1 cellular context compared by ENCODE assay signal in genomic region chr16:88743693-88744519, GRCh38.
TF ChIP-seq lines count a peak whose summit lies in the region.

No MANE protein-coding gene starts in this region.

TF ChIP-seq in K562, 482 proteins besides CTCF, POLR2A, EP300 and RAD21 (continued from another document and continues in another):
- no peak for TF ChIP-seq ZNF830 (CRISPR knock-in tag; IDR thresholded peaks at IDR 0.05)
- TF ChIP-seq JUN (IDR thresholded peaks at IDR 0.05; ENCODE audit: borderline replicate concordance, low read depth, low read length): no peak
- no peak for TF ChIP-seq JUN (CRISPR knock-in tag; IDR thresholded peaks at IDR 0.05; ENCODE audit: borderline replicate concordance)
- TF ChIP-seq SMARCE1 (IDR thresholded peaks at IDR 0.05): no peak
- TF ChIP-seq POLR2G (IDR thresholded peaks at IDR 0.05; ENCODE audit: low read depth, low read length): peak; percentile 46
- TF ChIP-seq CCNT2 (IDR thresholded peaks at IDR 0.05; ENCODE audit: borderline replicate concordance, extremely low read depth, insufficient read length, low read depth, low read length): no peak
- no peak for TF ChIP-seq MYBL2 (IDR thresholded peaks at IDR 0.05; ENCODE audit: low read depth)
- no peak for TF ChIP-seq MYBL2 (CRISPR knock-in tag; IDR thresholded peaks at IDR 0.05; ENCODE audit: borderline replicate concordance)
- TF ChIP-seq, protein P1, sequence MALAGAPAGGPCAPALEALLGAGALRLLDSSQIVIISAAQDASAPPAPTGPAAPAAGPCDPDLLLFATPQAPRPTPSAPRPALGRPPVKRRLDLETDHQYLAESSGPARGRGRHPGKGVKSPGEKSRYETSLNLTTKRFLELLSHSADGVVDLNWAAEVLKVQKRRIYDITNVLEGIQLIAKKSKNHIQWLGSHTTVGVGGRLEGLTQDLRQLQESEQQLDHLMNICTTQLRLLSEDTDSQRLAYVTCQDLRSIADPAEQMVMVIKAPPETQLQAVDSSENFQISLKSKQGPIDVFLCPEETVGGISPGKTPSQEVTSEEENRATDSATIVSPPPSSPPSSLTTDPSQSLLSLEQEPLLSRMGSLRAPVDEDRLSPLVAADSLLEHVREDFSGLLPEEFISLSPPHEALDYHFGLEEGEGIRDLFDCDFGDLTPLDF (CRISPR knock-in tag; IDR thresholded peaks at IDR 0.05): no peak
- TF ChIP-seq FOSL1 (tag; conservative IDR thresholded peaks at IDR 0.05): no peak
- TF ChIP-seq ZNF707 (CRISPR knock-in tag; conservative IDR thresholded peaks at IDR 0.05): no peak
- no peak for TF ChIP-seq EWSR1 (IDR thresholded peaks at IDR 0.05; ENCODE audit: borderline replicate concordance, low read depth, partially characterized antibody)
- TF ChIP-seq GATA2 (CRISPR knock-in tag; IDR thresholded peaks at IDR 0.05): no peak
- TF ChIP-seq ZNF316 (IDR thresholded peaks at IDR 0.05): no peak
- no peak for TF ChIP-seq RBM39 (optimal IDR thresholded peaks at IDR 0.05; ENCODE audit: low read depth, low read length)
- peak; percentile 8 for TF ChIP-seq PCBP1 (IDR thresholded peaks at IDR 0.05; ENCODE audit: low read depth, low read length, poor library complexity, severe bottlenecking)
- TF ChIP-seq ARHGAP35 (IDR thresholded peaks at IDR 0.05; ENCODE audit: partially characterized antibody): no peak
- TF ChIP-seq TARDBP (IDR thresholded peaks at IDR 0.05): no peak
- TF ChIP-seq TEAD1 (CRISPR knock-in tag; IDR thresholded peaks at IDR 0.05): peak in 1 of 2 experiments; percentile 66; a peak in 1 of 4 replicates
- TF ChIP-seq ATF6 (CRISPR knock-in tag; IDR thresholded peaks at IDR 0.05): no peak
- no peak for TF ChIP-seq TAF15 (IDR thresholded peaks at IDR 0.05; ENCODE audit: low read depth, low read length)
- TF ChIP-seq, protein P2, sequence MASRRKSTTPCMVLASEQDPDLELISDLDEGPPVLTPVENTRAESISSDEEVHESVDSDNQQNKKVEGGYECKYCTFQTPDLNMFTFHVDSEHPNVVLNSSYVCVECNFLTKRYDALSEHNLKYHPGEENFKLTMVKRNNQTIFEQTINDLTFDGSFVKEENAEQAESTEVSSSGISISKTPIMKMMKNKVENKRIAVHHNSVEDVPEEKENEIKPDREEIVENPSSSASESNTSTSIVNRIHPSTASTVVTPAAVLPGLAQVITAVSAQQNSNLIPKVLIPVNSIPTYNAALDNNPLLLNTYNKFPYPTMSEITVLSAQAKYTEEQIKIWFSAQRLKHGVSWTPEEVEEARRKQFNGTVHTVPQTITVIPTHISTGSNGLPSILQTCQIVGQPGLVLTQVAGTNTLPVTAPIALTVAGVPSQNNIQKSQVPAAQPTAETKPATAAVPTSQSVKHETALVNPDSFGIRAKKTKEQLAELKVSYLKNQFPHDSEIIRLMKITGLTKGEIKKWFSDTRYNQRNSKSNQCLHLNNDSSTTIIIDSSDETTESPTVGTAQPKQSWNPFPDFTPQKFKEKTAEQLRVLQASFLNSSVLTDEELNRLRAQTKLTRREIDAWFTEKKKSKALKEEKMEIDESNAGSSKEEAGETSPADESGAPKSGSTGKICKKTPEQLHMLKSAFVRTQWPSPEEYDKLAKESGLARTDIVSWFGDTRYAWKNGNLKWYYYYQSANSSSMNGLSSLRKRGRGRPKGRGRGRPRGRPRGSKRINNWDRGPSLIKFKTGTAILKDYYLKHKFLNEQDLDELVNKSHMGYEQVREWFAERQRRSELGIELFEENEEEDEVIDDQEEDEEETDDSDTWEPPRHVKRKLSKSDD (conservative IDR thresholded peaks at IDR 0.05; ENCODE audit: low read length): no peak; the same call in 1 of the 2 replicates
- TF ChIP-seq, protein P3, sequence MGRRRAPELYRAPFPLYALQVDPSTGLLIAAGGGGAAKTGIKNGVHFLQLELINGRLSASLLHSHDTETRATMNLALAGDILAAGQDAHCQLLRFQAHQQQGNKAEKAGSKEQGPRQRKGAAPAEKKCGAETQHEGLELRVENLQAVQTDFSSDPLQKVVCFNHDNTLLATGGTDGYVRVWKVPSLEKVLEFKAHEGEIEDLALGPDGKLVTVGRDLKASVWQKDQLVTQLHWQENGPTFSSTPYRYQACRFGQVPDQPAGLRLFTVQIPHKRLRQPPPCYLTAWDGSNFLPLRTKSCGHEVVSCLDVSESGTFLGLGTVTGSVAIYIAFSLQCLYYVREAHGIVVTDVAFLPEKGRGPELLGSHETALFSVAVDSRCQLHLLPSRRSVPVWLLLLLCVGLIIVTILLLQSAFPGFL (CRISPR knock-in tag; IDR thresholded peaks at IDR 0.05): no peak
- TF ChIP-seq, protein P4, sequence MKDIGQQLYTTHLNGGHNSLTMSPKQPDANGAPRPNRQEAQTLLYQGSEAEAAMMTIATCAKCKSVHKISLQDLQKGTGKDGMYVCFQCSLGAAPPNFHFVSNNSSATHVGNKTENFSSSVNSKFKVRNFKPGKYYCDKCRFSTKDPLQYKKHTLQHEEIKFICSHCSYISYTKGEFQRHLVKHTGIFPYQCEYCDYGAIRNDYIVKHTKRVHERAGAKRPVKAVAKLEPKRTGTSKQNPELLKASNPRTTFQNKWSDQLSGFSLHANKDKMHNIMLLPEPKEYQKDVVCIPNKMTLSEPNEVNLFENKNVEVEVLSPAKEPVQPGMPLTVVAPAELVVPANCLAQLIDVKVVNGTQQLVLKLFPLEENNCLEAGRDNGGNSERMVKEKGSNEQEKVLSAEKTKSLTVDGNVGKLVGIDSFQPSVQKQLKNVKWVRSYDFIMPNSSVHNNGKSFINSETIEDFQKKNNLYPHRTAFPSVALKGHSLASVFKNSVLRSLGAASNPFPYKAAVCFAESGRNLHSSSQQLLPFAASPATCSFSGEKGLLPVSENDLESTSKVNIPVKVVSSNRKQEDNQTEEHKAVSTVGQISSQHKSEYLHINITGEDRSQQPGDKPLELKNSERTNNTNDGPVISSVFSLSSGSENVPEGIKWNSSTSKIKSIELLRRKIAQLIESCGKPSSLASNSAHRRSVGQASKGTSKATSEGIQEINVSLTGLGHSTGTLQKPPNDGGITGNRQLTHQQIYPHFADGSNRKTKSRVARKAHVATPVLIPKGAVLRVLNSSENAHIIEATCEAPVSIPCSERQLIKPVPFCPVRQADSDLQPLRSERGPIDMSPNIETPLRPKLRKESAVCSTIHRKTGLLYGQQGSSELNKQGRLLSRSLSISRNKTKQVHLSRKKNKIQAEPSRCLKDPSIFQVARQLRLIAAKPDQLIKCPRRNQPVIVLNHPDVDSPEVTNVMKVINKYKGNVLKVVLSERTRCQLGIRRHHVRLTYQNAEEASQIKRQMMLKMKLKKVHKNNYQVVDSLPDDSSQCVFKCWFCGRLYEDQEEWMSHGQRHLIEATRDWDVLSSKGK (CRISPR knock-in tag; IDR thresholded peaks at IDR 0.05): no peak
- TF ChIP-seq ETV6 (IDR thresholded peaks at IDR 0.05; ENCODE audit: borderline replicate concordance in 1 of 2, low read depth in 2 of 2, low read length in 1 of 2): no peak
- no peak for TF ChIP-seq ETV6 (CRISPR knock-in tag; IDR thresholded peaks at IDR 0.05; ENCODE audit: borderline replicate concordance)
- no peak for TF ChIP-seq ARID2 (IDR thresholded peaks at IDR 0.05)
- no peak for TF ChIP-seq YBX1 (IDR thresholded peaks at IDR 0.05)
- TF ChIP-seq JUND (IDR thresholded peaks at IDR 0.05; ENCODE audit: borderline replicate concordance, low read depth, low read length): 0 out of 2 replicates have a peak, but pooled peaks have one; percentile 19
- TF ChIP-seq JUND (tag; IDR thresholded peaks at IDR 0.05; ENCODE audit: borderline replicate concordance, low read depth, low read length): peak; percentile 19; the same call in 1 of the 3 replicates
- TF ChIP-seq ZC3H11A (IDR thresholded peaks at IDR 0.05; ENCODE audit: low read depth, low read length): no peak
- TF ChIP-seq, protein P5, sequence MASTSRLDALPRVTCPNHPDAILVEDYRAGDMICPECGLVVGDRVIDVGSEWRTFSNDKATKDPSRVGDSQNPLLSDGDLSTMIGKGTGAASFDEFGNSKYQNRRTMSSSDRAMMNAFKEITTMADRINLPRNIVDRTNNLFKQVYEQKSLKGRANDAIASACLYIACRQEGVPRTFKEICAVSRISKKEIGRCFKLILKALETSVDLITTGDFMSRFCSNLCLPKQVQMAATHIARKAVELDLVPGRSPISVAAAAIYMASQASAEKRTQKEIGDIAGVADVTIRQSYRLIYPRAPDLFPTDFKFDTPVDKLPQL (IDR thresholded peaks at IDR 0.05; ENCODE audit: extremely low read depth, insufficient read length): no peak
- no peak for TF ChIP-seq EGR1 (conservative IDR thresholded peaks at IDR 0.05)
- TF ChIP-seq CTBP1 (IDR thresholded peaks at IDR 0.05; ENCODE audit: borderline replicate concordance): peak; percentile 62; the same call in 1 of the 2 replicates
- TF ChIP-seq MEF2A (IDR thresholded peaks at IDR 0.05; ENCODE audit: control insufficient read depth, low read depth, low read length): no peak
- TF ChIP-seq CREB1 (IDR thresholded peaks at IDR 0.05): no peak
- TF ChIP-seq CREB1 (CRISPR knock-in tag; IDR thresholded peaks at IDR 0.05): no peak
- TF ChIP-seq CBX1 (IDR thresholded peaks at IDR 0.05; ENCODE audit: low read depth): no peak
- TF ChIP-seq EHMT2 (IDR thresholded peaks at IDR 0.05): no peak
- TF ChIP-seq, protein P6, sequence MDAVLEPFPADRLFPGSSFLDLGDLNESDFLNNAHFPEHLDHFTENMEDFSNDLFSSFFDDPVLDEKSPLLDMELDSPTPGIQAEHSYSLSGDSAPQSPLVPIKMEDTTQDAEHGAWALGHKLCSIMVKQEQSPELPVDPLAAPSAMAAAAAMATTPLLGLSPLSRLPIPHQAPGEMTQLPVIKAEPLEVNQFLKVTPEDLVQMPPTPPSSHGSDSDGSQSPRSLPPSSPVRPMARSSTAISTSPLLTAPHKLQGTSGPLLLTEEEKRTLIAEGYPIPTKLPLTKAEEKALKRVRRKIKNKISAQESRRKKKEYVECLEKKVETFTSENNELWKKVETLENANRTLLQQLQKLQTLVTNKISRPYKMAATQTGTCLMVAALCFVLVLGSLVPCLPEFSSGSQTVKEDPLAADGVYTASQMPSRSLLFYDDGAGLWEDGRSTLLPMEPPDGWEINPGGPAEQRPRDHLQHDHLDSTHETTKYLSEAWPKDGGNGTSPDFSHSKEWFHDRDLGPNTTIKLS (IDR thresholded peaks at IDR 0.05; ENCODE audit: borderline replicate concordance, low read depth): no peak
- no peak for TF ChIP-seq SMARCC2 (IDR thresholded peaks at IDR 0.05; ENCODE audit: low read depth)
- TF ChIP-seq FIP1L1 (IDR thresholded peaks at IDR 0.05; ENCODE audit: low read depth, low read length, poor library complexity, severe bottlenecking): no peak
- TF ChIP-seq KLF13 (tag; IDR thresholded peaks at IDR 0.05; ENCODE audit: borderline replicate concordance, low read depth): no peak
- TF ChIP-seq POLR2B (IDR thresholded peaks at IDR 0.05; ENCODE audit: low read depth, partially characterized antibody): no peak
- TF ChIP-seq, protein P7, sequence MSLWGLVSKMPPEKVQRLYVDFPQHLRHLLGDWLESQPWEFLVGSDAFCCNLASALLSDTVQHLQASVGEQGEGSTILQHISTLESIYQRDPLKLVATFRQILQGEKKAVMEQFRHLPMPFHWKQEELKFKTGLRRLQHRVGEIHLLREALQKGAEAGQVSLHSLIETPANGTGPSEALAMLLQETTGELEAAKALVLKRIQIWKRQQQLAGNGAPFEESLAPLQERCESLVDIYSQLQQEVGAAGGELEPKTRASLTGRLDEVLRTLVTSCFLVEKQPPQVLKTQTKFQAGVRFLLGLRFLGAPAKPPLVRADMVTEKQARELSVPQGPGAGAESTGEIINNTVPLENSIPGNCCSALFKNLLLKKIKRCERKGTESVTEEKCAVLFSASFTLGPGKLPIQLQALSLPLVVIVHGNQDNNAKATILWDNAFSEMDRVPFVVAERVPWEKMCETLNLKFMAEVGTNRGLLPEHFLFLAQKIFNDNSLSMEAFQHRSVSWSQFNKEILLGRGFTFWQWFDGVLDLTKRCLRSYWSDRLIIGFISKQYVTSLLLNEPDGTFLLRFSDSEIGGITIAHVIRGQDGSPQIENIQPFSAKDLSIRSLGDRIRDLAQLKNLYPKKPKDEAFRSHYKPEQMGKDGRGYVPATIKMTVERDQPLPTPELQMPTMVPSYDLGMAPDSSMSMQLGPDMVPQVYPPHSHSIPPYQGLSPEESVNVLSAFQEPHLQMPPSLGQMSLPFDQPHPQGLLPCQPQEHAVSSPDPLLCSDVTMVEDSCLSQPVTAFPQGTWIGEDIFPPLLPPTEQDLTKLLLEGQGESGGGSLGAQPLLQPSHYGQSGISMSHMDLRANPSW (CRISPR knock-in tag; IDR thresholded peaks at IDR 0.05): peak; percentile 57; the same call in 1 of the 2 replicates
- no peak for TF ChIP-seq RFX1 (IDR thresholded peaks at IDR 0.05)
- TF ChIP-seq ZNF436 (CRISPR knock-in tag; IDR thresholded peaks at IDR 0.05): no peak
- TF ChIP-seq CCAR2 (IDR thresholded peaks at IDR 0.05; ENCODE audit: low read depth, low read length): no peak
- TF ChIP-seq, protein P8, sequence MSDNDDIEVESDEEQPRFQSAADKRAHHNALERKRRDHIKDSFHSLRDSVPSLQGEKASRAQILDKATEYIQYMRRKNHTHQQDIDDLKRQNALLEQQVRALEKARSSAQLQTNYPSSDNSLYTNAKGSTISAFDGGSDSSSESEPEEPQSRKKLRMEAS (CRISPR knock-in tag; IDR thresholded peaks at IDR 0.05): 0 out of 2 replicates have a peak, but pooled peaks have one; percentile 9
- peak; percentile 92 for TF ChIP-seq NR2C1 (IDR thresholded peaks at IDR 0.05)
- TF ChIP-seq NR2C1 (tag; IDR thresholded peaks at IDR 0.05): peak; percentile 95
- TF ChIP-seq RCOR1 (IDR thresholded peaks at IDR 0.05; ENCODE audit: borderline replicate concordance in 1 of 2, low read depth in 2 of 2, low read length in 2 of 2): 0 out of 4 replicates have a peak, but pooled peaks of 1 of the 2 experiments have one; percentile 38
- TF ChIP-seq XRCC4 (IDR thresholded peaks at IDR 0.05; ENCODE audit: extremely low read depth, insufficient read depth, insufficient read length): no peak
- no peak for TF ChIP-seq NFIX (CRISPR knock-in tag; IDR thresholded peaks at IDR 0.05; ENCODE audit: low read depth)
- TF ChIP-seq FUS (optimal IDR thresholded peaks at IDR 0.05; ENCODE audit: low read depth, low read length): no peak
